ENCODE assay signal across 8 cellular contexts in the genomic region with DNA sequence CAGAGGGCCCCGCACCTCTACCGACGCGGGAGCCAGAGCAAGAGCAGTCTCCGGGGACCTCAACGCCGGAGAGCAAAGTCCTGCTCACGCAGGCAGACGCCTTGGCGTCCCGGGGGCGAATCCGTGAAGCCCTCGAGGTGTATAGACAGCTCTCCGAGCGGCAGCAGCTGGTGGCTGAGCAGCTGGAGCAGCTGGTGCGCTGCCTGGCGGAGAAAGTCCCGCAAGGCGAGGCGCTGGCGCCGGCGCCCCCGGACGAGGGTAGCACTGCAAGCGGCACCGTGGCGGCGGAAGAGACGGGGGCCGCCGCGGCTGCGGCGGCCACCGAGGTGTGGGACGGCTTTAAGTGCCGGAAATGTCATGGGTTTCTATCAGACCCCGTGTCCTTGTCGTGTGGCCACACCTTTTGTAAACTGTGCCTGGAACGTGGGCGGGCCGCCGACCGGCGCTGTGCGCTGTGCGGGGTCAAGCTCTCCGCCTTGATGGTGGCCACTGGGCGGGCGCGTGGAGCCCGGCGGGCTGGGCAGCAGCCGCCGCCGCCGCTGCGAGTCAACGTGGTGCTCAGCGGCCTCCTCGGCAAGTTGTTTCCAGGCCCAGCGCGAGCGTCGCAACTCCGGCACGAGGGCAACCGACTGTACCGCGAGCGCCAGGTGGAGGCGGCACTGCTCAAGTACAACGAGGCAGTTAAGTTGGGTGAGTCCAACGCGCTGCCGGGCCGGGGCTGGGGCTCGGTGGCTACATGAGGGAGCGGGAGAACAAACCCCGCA. TPM values are rescaled to one million over a fixed set of nuclear protein-coding genes. Genes with fewer than 3 reads are reported as not detected.
DNase-seq lines count a peak whose midpoint lies in the region; ATAC-seq and TF ChIP-seq lines count a peak whose summit lies in the region.

No MANE protein-coding gene starts in this region.

- no peak for TF ChIP-seq CTCF in GM06990 (IDR thresholded peaks at IDR 0.05; ENCODE audit: insufficient read depth, low read length, poor library complexity, severe bottlenecking)
- peak in 1 of 7 experiments; percentile 8 for TF ChIP-seq CTCF in body of pancreas (IDR thresholded peaks at IDR 0.05)

- peak; percentile 51 for ATAC-seq in body of pancreas
- no peak for ATAC-seq in HG02798 (IDR thresholded peaks at IDR 0.05; ENCODE audit: poor library complexity, unreplicated experiment)

- peak overlapping the region; percentile 78 to 84 (median 80) for H3K27ac ChIP-seq in body of pancreas

- H3K9me3 ChIP-seq in body of pancreas: no peaks in the 10 kb centered on the region

- peaks cover 37% of the 10 kb centered on the region for H3K4me1 ChIP-seq in body of pancreas

- no peak overlapping the region for H3K4me3 ChIP-seq in GM06990 (replicated peaks; ENCODE audit: low read depth, low read length)
- peak overlapping the region; percentile 12 for H3K4me3 ChIP-seq in body of pancreas

- DNase-seq in GM06990 (ENCODE audit: extremely low read depth, insufficient read length) (peak; percentile 30), HK-2 (ENCODE audit: unreplicated experiment) (peak; percentile 50), T-helper 2 cell (peak; percentile 12 to 70 (median 43)), body of pancreas (peak; percentile 50 to 67 (median 60)), kidney tubule cell (ENCODE audit: low spot score) (peak; percentile 43), GOT3 (lab: John Stamatoyannopoulos, UW) (no peak)
- peak; percentile 49 for DNase-seq in stimulated activated CD4-positive, alpha-beta T cell treated with anti-CD3 and anti-CD28 coated beads, Interleukin-4, amount 100 ng/mL, for 1 hour

- intact Hi-C loops in body of pancreas (cut with DNase I): no loop called here

- peak in 1 of 3 donors; percentile 59 for TF ChIP-seq POLR2A in body of pancreas (IDR thresholded peaks at IDR 0.05)

- H3K36me3 ChIP-seq in GM06990 (ENCODE audit: control insufficient read depth, insufficient read depth, low read length) (no peaks in the 10 kb centered on the region), body of pancreas (replicated peaks in 1 of 2; ENCODE audit: insufficient read depth in 1 of 2, low read depth in 2 of 2) (no peaks in the 10 kb centered on the region)

- H3K27me3 ChIP-seq in GM06990 (replicated peaks; ENCODE audit: control insufficient read depth, insufficient read depth, low read length) (peaks cover 1% of the 10 kb centered on the region; the same call in 1 of the 2 replicates), body of pancreas (no peaks in the 10 kb centered on the region)

- WGBS in body of pancreas, 2 donors: 0% methylated on average over 18 of the region's 82 CpGs; no CpG with 5 or more reads in 1 of the 2 donors

RNA-seq across cellular contexts. Expression of a gene that starts 0.7 kb away (rescaled TPM):
- 10 to 100 TPM; 15.3 to 18.8 TPM for total RNA-seq in body of pancreas
